Comparison of ENCODE assay signal across 20 cellular contexts in genomic region chrX:87572911-87573310, GRCh38. TPM values are rescaled to one million over a fixed set of nuclear protein-coding genes. Genes with fewer than 3 reads are reported as not detected.
"Had no signal": no experiment of that assay in that cellular context is flagged by ENCODE, and none has a peak within 500 bp of the region (broad histone marks: within the 10 kb centered on the region; RNA-seq: fewer than 3 reads in every experiment).

No MANE protein-coding gene starts in this region.

- H3K27ac Mint-ChIP-seq: activated CD4-positive, alpha-beta memory T cell treated with anti-CD3 and anti-CD28 coated beads for 36 hours; activated naive CD8-positive, alpha-beta T cell treated with anti-CD3 and anti-CD28 coated beads for 36 hours; natural killer cell treated with Interleukin-12 subunit alpha and Interleukin-12 subunit beta and Interleukin-15 and Interleukin-18, amount 100 ng/mL, for 72 hours; progenitor cell of endocrine pancreas; stimulated activated naive CD8-positive, alpha-beta T cell treated with anti-CD3 and anti-CD28 coated beads, Interleukin-15, Interleukin-2, amounts not matched to agents 100 ng/mL and 50 ng/mL, for 24 hours had no signal

- H3K4me3 ChIP-seq: lung, mucosa of descending colon, right lobe of liver, upper lobe of right lung had no signal

- H3K27ac ChIP-seq: right lobe of liver, upper lobe of right lung had no signal

- H3K27me3 Mint-ChIP-seq: activated CD4-positive, alpha-beta memory T cell treated with anti-CD3 and anti-CD28 coated beads for 36 hours; activated naive CD8-positive, alpha-beta T cell treated with anti-CD3 and anti-CD28 coated beads for 36 hours; progenitor cell of endocrine pancreas; stimulated activated naive CD8-positive, alpha-beta T cell treated with anti-CD3 and anti-CD28 coated beads, Interleukin-15, Interleukin-2, amounts not matched to agents 100 ng/mL and 50 ng/mL, for 24 hours had no signal

- H3K9me3 Mint-ChIP-seq: activated CD4-positive, alpha-beta memory T cell treated with anti-CD3 and anti-CD28 coated beads for 36 hours; activated naive CD8-positive, alpha-beta T cell treated with anti-CD3 and anti-CD28 coated beads for 36 hours; natural killer cell treated with Interleukin-12 subunit alpha and Interleukin-12 subunit beta and Interleukin-15 and Interleukin-18, amount 100 ng/mL, for 72 hours; stimulated activated naive CD8-positive, alpha-beta T cell treated with anti-CD3 and anti-CD28 coated beads, Interleukin-15, Interleukin-2, amounts not matched to agents 100 ng/mL and 50 ng/mL, for 24 hours had no signal

- H3K4me3 Mint-ChIP-seq: activated CD4-positive, alpha-beta memory T cell treated with anti-CD3 and anti-CD28 coated beads for 36 hours; activated naive CD8-positive, alpha-beta T cell treated with anti-CD3 and anti-CD28 coated beads for 36 hours; natural killer cell treated with Interleukin-12 subunit alpha and Interleukin-12 subunit beta and Interleukin-15 and Interleukin-18, amount 100 ng/mL, for 72 hours; stimulated activated naive CD8-positive, alpha-beta T cell treated with anti-CD3 and anti-CD28 coated beads, Interleukin-15, Interleukin-2, amounts not matched to agents 100 ng/mL and 50 ng/mL, for 24 hours had no signal

- H3K36me3 Mint-ChIP-seq: activated CD4-positive, alpha-beta memory T cell treated with anti-CD3 and anti-CD28 coated beads for 36 hours; activated naive CD8-positive, alpha-beta T cell treated with anti-CD3 and anti-CD28 coated beads for 36 hours; natural killer cell treated with Interleukin-12 subunit alpha and Interleukin-12 subunit beta and Interleukin-15 and Interleukin-18, amount 100 ng/mL, for 72 hours had no signal

- H3K27me3 ChIP-seq: upper lobe of right lung had no signal

- H3K4me1 ChIP-seq: right lobe of liver, upper lobe of right lung had no signal

- DNase-seq: activated CD4-positive, alpha-beta memory T cell treated with anti-CD3 and anti-CD28 coated beads for 36 hours; activated CD4-positive, alpha-beta T cell treated with anti-CD3 and anti-CD28 coated beads for 1 hour; activated gamma-delta T cell treated with Interleukin-2 at 50 U/mL for 16 hours; activated naive CD8-positive, alpha-beta T cell treated with anti-CD3 and anti-CD28 coated beads for 36 hours; activated T-cell treated with anti-CD3 and anti-CD28 coated beads, Interleukin-2, amount 50 U/mL, for 48 hours; aorta; caudate nucleus; cortex of kidney; effector CD8-positive, alpha-beta T cell; glutamatergic neuron; mucosa of descending colon; nucleus accumbens; right lobe of liver; stimulated activated CD4-positive, alpha-beta T cell treated with anti-CD3 and anti-CD28 coated beads, Interleukin-12 subunit alpha, Interleukin-12 subunit beta, amount 100 ng/mL, for 4 hours; SW 1271; upper lobe of right lung had no signal

- H3K9me3 ChIP-seq: mucosa of descending colon, right lobe of liver, upper lobe of right lung had no signal

- ATAC-seq: mucosa of descending colon; natural killer cell treated with Interleukin-12 subunit alpha and Interleukin-12 subunit beta and Interleukin-15 and Interleukin-18, amount 100 ng/mL, for 72 hours; right lobe of liver; upper lobe of right lung had no signal

- H3K36me3 ChIP-seq: right lobe of liver, upper lobe of right lung had no signal

- H3K4me1 Mint-ChIP-seq: activated naive CD8-positive, alpha-beta T cell treated with anti-CD3 and anti-CD28 coated beads for 36 hours had no signal

RNA-seq across cellular contexts. Expression of gene KLHL4, which starts 55.3 kb away (rescaled TPM):
- total RNA-seq: activated naive CD8-positive, alpha-beta T cell treated with anti-CD3 and anti-CD28 coated beads for 36 hours; natural killer cell treated with Interleukin-12 subunit alpha and Interleukin-12 subunit beta and Interleukin-15 and Interleukin-18, amount 100 ng/mL, for 72 hours had no signal
